In the genomic region with DNA sequence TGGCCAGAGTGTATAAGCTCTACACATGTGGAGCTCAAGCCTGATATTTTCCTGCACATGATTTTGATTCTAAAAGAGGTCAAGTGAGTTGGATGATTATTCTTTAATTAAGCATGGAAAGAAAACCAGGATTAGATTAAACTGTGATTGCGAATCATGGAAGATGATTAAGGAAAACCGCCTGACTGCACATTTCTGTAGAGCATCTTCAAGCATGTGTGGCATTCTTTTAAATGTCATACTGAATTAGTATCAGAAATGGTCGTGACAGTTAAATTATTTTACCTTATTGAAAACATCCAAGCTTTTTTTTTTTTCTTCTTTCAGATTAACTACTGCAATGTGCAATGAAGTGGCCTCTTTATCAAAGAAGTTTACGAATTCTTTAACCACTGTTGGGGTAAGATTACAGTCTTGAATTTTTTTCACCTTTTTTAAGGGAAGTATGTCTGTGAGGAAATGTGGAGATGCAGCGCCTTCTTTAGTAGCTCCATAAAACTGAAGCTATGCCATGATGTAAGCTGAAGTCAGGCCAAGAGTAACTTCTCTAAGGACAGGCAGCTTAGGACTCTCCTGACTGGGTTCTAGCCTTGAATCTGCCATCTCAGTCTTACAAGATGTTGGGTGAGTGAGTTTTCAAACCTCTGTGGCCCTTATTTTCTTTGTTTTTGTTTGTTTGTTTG, we compare ENCODE assay signal across 25 cellular contexts.
"Had no signal": no experiment of that assay in that cellular context is flagged by ENCODE, and none has a peak within 500 bp of the region (broad histone marks: within the 10 kb centered on the region; RNA-seq: fewer than 3 reads in every experiment).

No MANE protein-coding gene starts in this region.

- ATAC-seq: activated CD4-positive, alpha-beta T cell treated with anti-CD3 and anti-CD28 coated beads for 36 hours; activated T-cell treated with anti-CD3 and anti-CD28 coated beads, Interleukin-2, amount 50 U/mL, for 4 hours; effector memory CD8-positive, alpha-beta T cell; esophagus mucosa; gastroesophageal sphincter; left cardiac atrium; pancreas; sciatic nerve; stimulated activated naive B cell treated with anti-CD40 and anti-IgM and Interleukin-4, amounts not matched to agents 10 μg/mL and 1 μg/mL and 100 μg/mL, for 72 hours had no signal

- H3K4me1 ChIP-seq: breast epithelium, pancreas, testis, vagina had no signal

- H3K9me3 ChIP-seq: breast epithelium, gastroesophageal sphincter, pancreas, testis, vagina had no signal

- H3K27me3 ChIP-seq: breast epithelium, dorsolateral prefrontal cortex, gastroesophageal sphincter, pancreas, testis, vagina had no signal

- DNase-seq: activated B cell treated with CpG ODN at 0.5 μM for 24 hours; activated CD4-positive, alpha-beta T cell treated with anti-CD3 and anti-CD28 coated beads for 36 hours; activated CD4-positive, alpha-beta T cell treated with anti-CD3 and anti-CD28 coated beads, Interleukin-2, amount 50 U/mL, for 4 hours; activated CD8-positive, alpha-beta memory T cell treated with anti-CD3 and anti-CD28 coated beads, Interleukin-2, amount 50 U/mL, for 48 hours; activated naive CD4-positive, alpha-beta T cell treated with Interleukin-2 at 50 U/mL for 16 hours; activated naive CD8-positive, alpha-beta T cell treated with anti-CD3 and anti-CD28 coated beads for 36 hours; activated T-cell treated with anti-CD3 and anti-CD28 coated beads, Interleukin-2, amount 50 U/mL, for 4 hours; amniotic stem cell; dorsolateral prefrontal cortex; effector memory CD8-positive, alpha-beta T cell; head of caudate nucleus; hypothalamus; left cardiac atrium; pancreas; stimulated activated CD4-positive, alpha-beta T cell treated with anti-CD3 and anti-CD28 coated beads, Interleukin-15, amount 100 ng/mL, for 24 hours; stimulated activated CD4-positive, alpha-beta T cell treated with anti-CD3 and anti-CD28 coated beads, Interleukin-2, amount 100 ng/mL, for 48 hours; stimulated activated CD8-positive, alpha-beta memory T cell treated with anti-CD3 and anti-CD28 coated beads, Interleukin-4, amount 100 ng/mL, for 48 hours; stimulated activated naive B cell treated with anti-CD40 and anti-IgM and Interleukin-4, amounts not matched to agents 10 μg/mL and 1 μg/mL and 100 μg/mL, for 72 hours; testis had no signal

- H3K27ac ChIP-seq: breast epithelium, gastroesophageal sphincter, pancreas, testis, vagina had no signal

- H3K4me3 ChIP-seq: breast epithelium, dorsolateral prefrontal cortex, gastroesophageal sphincter, pancreas, smooth muscle cell, testis, vagina had no signal
